In the genomic region with DNA sequence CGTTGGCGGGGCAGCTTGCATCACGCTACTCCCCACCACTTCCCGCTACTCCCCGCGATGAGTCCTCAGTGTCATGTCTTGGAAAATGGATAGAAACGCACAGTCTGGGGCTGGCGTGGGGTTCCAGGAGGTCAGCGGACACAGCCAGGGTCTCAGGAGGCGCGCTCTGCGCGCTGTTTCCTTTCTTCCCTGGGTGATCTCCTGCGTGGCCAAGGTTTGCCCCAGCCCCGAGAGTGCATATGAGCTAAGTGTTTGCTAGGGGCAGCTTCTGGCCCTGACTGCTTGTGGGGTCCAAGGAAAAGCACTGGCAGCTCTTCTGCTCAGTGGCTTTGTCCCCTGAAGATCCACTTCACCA, we compare ENCODE assay signal across 8 cellular contexts. TPM values are rescaled to one million over a fixed set of nuclear protein-coding genes. Genes with fewer than 3 reads are reported as not detected.
A peak's percentile ranks its signal among the peaks of the same experiment; 100 is the strongest.
DNase-seq lines count a peak whose midpoint lies in the region; ATAC-seq and TF ChIP-seq lines count a peak whose summit lies in the region.

No MANE protein-coding gene starts in this region.

- H3K9ac ChIP-seq in muscle layer of colon (ENCODE audit: low read length), result no peak overlapping the region

- TF ChIP-seq CTCF in MCF 10A (IDR thresholded peaks at IDR 0.05; ENCODE audit: unreplicated experiment), result no peak
- TF ChIP-seq CTCF in thyroid gland (IDR thresholded peaks at IDR 0.05), result no peak

- no TSS peak for BruUV-seq in MCF 10A (replicated peaks; lab: Mats Ljungman, UMichigan)

- peaks cover 4% of the 10 kb centered on the region for H3K36me3 Mint-ChIP-seq in MCF 10A (ENCODE audit: insufficient read depth, unreplicated experiment)

- H3K36me3 ChIP-seq in muscle layer of colon (ENCODE audit: insufficient read depth, low read length) (no peaks in the 10 kb centered on the region), aorta (ENCODE audit: control insufficient read depth in 1 of 2, insufficient read depth in 2 of 2, low read length in 1 of 2) (no peaks in the 10 kb centered on the region), thyroid gland (no peaks in the 10 kb centered on the region)

- POLR2A ChIA-PET in MCF 10A (lab: Yijun Ruan, JAX), result no interaction called here

- peaks cover 4% of the 10 kb centered on the region for H3K4me1 Mint-ChIP-seq in MCF 10A (ENCODE audit: insufficient read depth, unreplicated experiment)

- peak overlapping the region; percentile 60 for H3K4me3 Mint-ChIP-seq in MCF 10A (ENCODE audit: unreplicated experiment)

- H3K4me3 ChIP-seq in muscle layer of colon (ENCODE audit: low read depth in 1 of 2, low read length in 2 of 2) (peak overlapping the region in 1 of 2 donors; percentile 56), aorta (ENCODE audit: low read length in 2 of 2) (no peak overlapping the region), thyroid gland (replicated peaks in 1 of 3) (no peak overlapping the region)

- CTCF ChIA-PET in MCF 10A (lab: Yijun Ruan, JAX), result interaction anchor here (0.5 to 1.8 kb wide), 15 partner anchors 16 to 1602 kb away, joined by 3 to 16 read pairs (median 4); no protein-coding TSS in a partner anchor

- ATAC-seq in left ventricle myocardium superior (no peak), aorta (ENCODE audit: low FRiP score) (no peak), HG03469 (IDR thresholded peaks at IDR 0.05; ENCODE audit: unreplicated experiment) (no peak)

- DNase-seq in cardiac septum (ENCODE audit: low spot score), result peak; percentile 65
- no peak for DNase-seq in left ventricle myocardium superior
- DNase-seq in MCF 10A (ENCODE audit: unreplicated experiment), result no peak
- DNase-seq in aorta, result peak; percentile 58 to 76
- no peak for DNase-seq in stimulated activated CD4-positive, alpha-beta T cell treated with anti-CD3 and anti-CD28 coated beads, Interleukin-4, amount 100 ng/mL, for 4 hours
- DNase-seq in thyroid gland, result no peak

- no peak for TF ChIP-seq POLR2A in thyroid gland (IDR thresholded peaks at IDR 0.05)

- peak overlapping the region; percentile 31 for H3K27ac ChIP-seq in muscle layer of colon (ENCODE audit: low read depth, low read length)
- no peak overlapping the region for H3K27ac ChIP-seq in aorta (ENCODE audit: low read depth in 1 of 2, low read length in 2 of 2)
- peak overlapping the region in 1 of 3 donors; percentile 77 for H3K27ac ChIP-seq in thyroid gland

- no peaks in the 10 kb centered on the region for H3K27me3 ChIP-seq in muscle layer of colon (ENCODE audit: control insufficient read depth in 1 of 2, insufficient read depth in 2 of 2, low read length in 2 of 2)
- no peaks in the 10 kb centered on the region for H3K27me3 ChIP-seq in aorta (ENCODE audit: control insufficient read depth in 1 of 2, insufficient read depth in 2 of 2, low read length in 1 of 2)
- H3K27me3 ChIP-seq in thyroid gland, result no peaks in the 10 kb centered on the region

- intact Hi-C loops in cardiac septum (cut with DNase I), result loop anchor here (2.0 to 10.0 kb wide), 7 partner anchors 139 to 1603 kb away; no protein-coding TSS in a partner anchor
- intact Hi-C loops in left ventricle myocardium superior (cut with micrococcal nuclease), result no loop called here
- intact Hi-C loops in MCF 10A (cut with micrococcal nuclease), result loop anchor here (1.0 kb wide), 3 partner anchors 913 to 1528 kb away; no protein-coding TSS in a partner anchor
- intact Hi-C loops in aorta (cut with DNase I), result loop anchor here (5.0 kb wide), 5 partner anchors 41 to 211 kb away; no protein-coding TSS in a partner anchor
- intact Hi-C loops in thyroid gland (cut with DNase I), result loop anchor here (10.0 kb wide), 2 partner anchors 213 to 283 kb away; no protein-coding TSS in a partner anchor

- no peaks in the 10 kb centered on the region for H3K27me3 Mint-ChIP-seq in MCF 10A (ENCODE audit: insufficient read depth, unreplicated experiment)

- H3K4me1 ChIP-seq in muscle layer of colon (ENCODE audit: insufficient read depth, low read length) (peaks cover 40% of the 10 kb centered on the region), aorta (ENCODE audit: control insufficient read depth in 1 of 2, insufficient read depth in 2 of 2, low read length in 2 of 2) (no peaks in the 10 kb centered on the region), thyroid gland (peaks cover 21% of the 10 kb centered on the region in 2 donors)

- H3K27ac Mint-ChIP-seq in MCF 10A (ENCODE audit: low read depth, unreplicated experiment), result no peak overlapping the region

- H3K9me3 Mint-ChIP-seq in MCF 10A (ENCODE audit: unreplicated experiment), result no peaks in the 10 kb centered on the region

- H3K9me3 ChIP-seq in muscle layer of colon (ENCODE audit: low read length) (no peaks in the 10 kb centered on the region), aorta (ENCODE audit: control insufficient read depth, low read length) (no peaks in the 10 kb centered on the region), thyroid gland (no peaks in the 10 kb centered on the region)

- 79 to 80% methylated on average over 15 of the region's 15 CpGs for WGBS in aorta, 2 donors
- WGBS in thyroid gland, 2 donors, result 70 to 73% methylated on average over 15 of the region's 15 CpGs

RNA-seq across cellular contexts. Expression of gene HS6ST1, which starts 2.7 kb away (rescaled TPM):
- 14.4 TPM for total RNA-seq in cardiac septum
- total RNA-seq in left ventricle myocardium superior, result 35.2 TPM
- 9.6 and 11.4 TPM in 2 replicates for total RNA-seq in MCF 10A (2022)
- total RNA-seq in aorta, result 10 to 100 TPM; 14.7 to 17.4 TPM
- polyA plus RNA-seq in aorta, result 1 to 10 TPM; 3.0 to 3.1 TPM
- 10 to 100 TPM; 27.1 to 35.6 (median 32.5) TPM for total RNA-seq in thyroid gland

Comparison
In these comparisons a context has a peak if more than half of its experiments do, and no peak if none do; other contexts are left out.
1. DNase-seq: peak in cardiac septum (single experiment) and aorta (2 of 2); none in left ventricle myocardium superior (single experiment), MCF 10A (single experiment), stimulated activated CD4-positive, alpha-beta T cell treated with anti-CD3 and anti-CD28 coated beads, Interleukin-4, amount 100 ng/mL, for 4 hours (0 of 2) and thyroid gland (0 of 2).